1 cellular context compared by ENCODE assay signal in genomic region chr22:38740754-38741153, GRCh38.
TF ChIP-seq lines count a peak whose summit lies in the region.

No MANE protein-coding gene starts in this region.

TF ChIP-seq in WTC11, 78 proteins besides CTCF, POLR2A, EP300 and RAD21 (continued from another document):
- no peak for TF ChIP-seq ATF6 (CRISPR knock-in tag; IDR thresholded peaks at IDR 0.05)
- no peak for TF ChIP-seq NR2C2 (CRISPR knock-in tag; IDR thresholded peaks at IDR 0.05)
- no peak for TF ChIP-seq E2F4 (CRISPR knock-in tag; IDR thresholded peaks at IDR 0.05; ENCODE audit: borderline replicate concordance, low read depth)
- no peak for TF ChIP-seq ATF3 (CRISPR knock-in tag; conservative IDR thresholded peaks at IDR 0.05)
- TF ChIP-seq E2F1 (CRISPR knock-in tag; IDR thresholded peaks at IDR 0.05), result no peak
- no peak for TF ChIP-seq ZNF423 (CRISPR knock-in tag; IDR thresholded peaks at IDR 0.05)
- no peak for TF ChIP-seq GTF2I (CRISPR knock-in tag; conservative IDR thresholded peaks at IDR 0.05)
TF ChIP-seq in WTC11: peak in this region for 0.
